In genomic region chr6:11894212-11894611, GRCh38 we compare ENCODE assay signal across 24 cellular contexts.
DNase-seq lines count a peak whose midpoint lies in the region; ATAC-seq, FAIRE-seq and TF ChIP-seq lines count a peak whose summit lies in the region.
"Had no signal": no experiment of that assay in that cellular context is flagged by ENCODE, and none has a peak within 500 bp of the region (broad histone marks: within the 10 kb centered on the region; RNA-seq: fewer than 3 reads in every experiment).

No MANE protein-coding gene starts in this region.

- H3K9me3 Mint-ChIP-seq in activated CD4-positive, alpha-beta T cell treated with anti-CD3 and anti-CD28 coated beads, Interleukin-2, amount 10 ng/mL, durations not matched to agents 24 days and 14 days: peaks cover 3% of the 10 kb centered on the region

- no peak for TF ChIP-seq RAD21 in K562 (CRISPR knock-in tag; conservative IDR thresholded peaks at IDR 0.05 in 1 of 2, IDR thresholded peaks at IDR 0.05 in 1 of 2)

- no peaks in the 10 kb centered on the region for H3K9me1 ChIP-seq in K562 (ENCODE audit: control insufficient read depth, insufficient read depth, low read length)

- H3K4me1 Mint-ChIP-seq in activated CD4-positive, alpha-beta T cell treated with anti-CD3 and anti-CD28 coated beads, Interleukin-2, amount 10 ng/mL, durations not matched to agents 24 days and 14 days: no peaks in the 10 kb centered on the region
- H3K4me1 Mint-ChIP-seq: CD14-positive monocyte; CD4-positive, alpha-beta memory T cell; CD4-positive, CD25-positive, alpha-beta regulatory T cell; CD8-positive, alpha-beta memory T cell had no signal

- no peaks in the 10 kb centered on the region; a peak in 2 of 5 replicates for H3K4me1 ChIP-seq in K562 (replicated peaks in 1 of 2; ENCODE audit: control insufficient read depth in 2 of 2, insufficient read depth in 2 of 2, low read length in 2 of 2)
- H3K4me1 ChIP-seq: A549, BE2C, BLaER1 had no signal

- in situ Hi-C loops in K562 (cut with MboI): no loop called here

- H3K4me3 Mint-ChIP-seq in activated CD4-positive, alpha-beta T cell treated with anti-CD3 and anti-CD28 coated beads, Interleukin-2, amount 10 ng/mL, durations not matched to agents 24 days and 14 days: no peak overlapping the region
- H3K4me3 Mint-ChIP-seq: CD4-positive, alpha-beta memory T cell; CD4-positive, CD25-positive, alpha-beta regulatory T cell; CD8-positive, alpha-beta memory T cell had no signal

- FAIRE-seq in K562 (lab: Jason Lieb, UNC): peak; percentile 29
- FAIRE-seq: A549, GM12878, GM18507 had no signal

- H3K27ac ChIP-seq in K562 (ENCODE audit: extremely low read depth, low read depth, low read length): no peak overlapping the region
- H3K27ac ChIP-seq: 22Rv1, A549, BLaER1 had no signal

- CTCF ChIA-PET in K562 (lab: Yijun Ruan, JAX; ENCODE audit: low intra/inter-chr PET ratio): no interaction called here

- H3K27me3 Mint-ChIP-seq in activated CD4-positive, alpha-beta T cell treated with anti-CD3 and anti-CD28 coated beads, Interleukin-2, amount 10 ng/mL, durations not matched to agents 24 days and 14 days: peaks cover 7% of the 10 kb centered on the region
- H3K27me3 Mint-ChIP-seq: CD4-positive, alpha-beta memory T cell had no signal

- TF ChIP-seq POLR2A in K562 (conservative IDR thresholded peaks at IDR 0.05): no peak

- peak; percentile 79 for ATAC-seq in K562
- ATAC-seq: A549, GM12878 had no signal

- H3K9ac ChIP-seq in K562 (ENCODE audit: insufficient read depth in 1 of 2, low read depth in 2 of 2, low read length in 2 of 2): no peak overlapping the region; a peak in 1 of 4 replicates
- H3K9ac ChIP-seq: BLaER1 had no signal

- BruUV-seq in K562 (replicated peaks; lab: Mats Ljungman, UMichigan): no TSS peak

- H3K4me3 ChIP-seq in K562: no peak overlapping the region
- H3K4me3 ChIP-seq: A549, BLaER1, GM12878 had no signal

- intact Hi-C loops in activated CD4-positive, alpha-beta T cell treated with anti-CD3 and anti-CD28 coated beads, Interleukin-2, amount 10 ng/mL, durations not matched to agents 24 days and 14 days (cut with micrococcal nuclease): no loop called here
- intact Hi-C loops in K562 (cut with micrococcal nuclease): no loop called here

- no peaks in the 10 kb centered on the region for H3K36me3 Mint-ChIP-seq in activated CD4-positive, alpha-beta T cell treated with anti-CD3 and anti-CD28 coated beads, Interleukin-2, amount 10 ng/mL, durations not matched to agents 24 days and 14 days (ENCODE audit: low read depth)
- H3K36me3 Mint-ChIP-seq: CD14-positive monocyte; CD4-positive, alpha-beta memory T cell; CD4-positive, CD25-positive, alpha-beta regulatory T cell; CD8-positive, alpha-beta memory T cell had no signal

- H3K27ac Mint-ChIP-seq in activated CD4-positive, alpha-beta T cell treated with anti-CD3 and anti-CD28 coated beads, Interleukin-2, amount 10 ng/mL, durations not matched to agents 24 days and 14 days: no peak overlapping the region
- H3K27ac Mint-ChIP-seq: CD14-positive monocyte; CD4-positive, CD25-positive, alpha-beta regulatory T cell had no signal

- peak overlapping the region; percentile 34; the same call in 1 of the 2 replicates for H2AFZ ChIP-seq in K562 (ENCODE audit: low read depth, low read length)

- no peaks in the 10 kb centered on the region for H3K79me2 ChIP-seq in K562 (ENCODE audit: control insufficient read depth, insufficient read depth, low read length)

- no peak overlapping the region for H3K4me2 ChIP-seq in K562 (ENCODE audit: insufficient read depth, low read length)
- H3K4me2 ChIP-seq: A549, BLaER1 had no signal

- WGBS in K562 (ENCODE audit: insufficient coverage, low coverage, missing lambda C conversion rate): 50% methylated on average over 1 of the region's 1 CpG

- peaks cover 1% of the 10 kb centered on the region; the same call in 1 of the 2 replicates for H3K9me3 ChIP-seq in K562 (replicated peaks; ENCODE audit: control insufficient read depth, insufficient read depth, low read depth, low read length)
- H3K9me3 ChIP-seq: A549, BE2C, BLaER1 had no signal

- H3K27me3 ChIP-seq in K562 (ENCODE audit: control insufficient read depth in 2 of 2, insufficient read depth in 2 of 2, low read length in 2 of 2): no peaks in the 10 kb centered on the region
- H3K27me3 ChIP-seq: BE2C, BLaER1 had no signal

- POLR2A ChIA-PET in K562 (lab: Yijun Ruan, JAX): interaction anchor here (1.1 kb wide), 1 partner anchor 20 kb away, joined by 4 read pairs; no protein-coding TSS in a partner anchor

- TF ChIP-seq CTCF in K562 (IDR thresholded peaks at IDR 0.05 in 2 of 3, conservative IDR thresholded peaks at IDR 0.05 in 1 of 3; ENCODE audit: insufficient read depth in 2 of 3, low read depth in 1 of 3, low read length in 3 of 3): no peak

- no peaks in the 10 kb centered on the region for H4K20me1 ChIP-seq in K562 (replicated peaks; ENCODE audit: control insufficient read depth, insufficient read depth, low read length)
- H4K20me1 ChIP-seq: BLaER1 had no signal

- DNase-seq in activated CD4-positive, alpha-beta T cell treated with anti-CD3 and anti-CD28 coated beads, Interleukin-2, amount 10 ng/mL, durations not matched to agents 24 days and 14 days: peak; percentile 27
- DNase-seq in activated CD4-positive, alpha-beta T cell treated with anti-CD3 and anti-CD28 coated beads, Interleukin-2, amount 50 U/mL, for 4 hours: no peak
- DNase-seq in K562 (ENCODE audit: extremely low read depth in 1 of 4, low spot score in 3 of 4) (peak in 1 of 4 experiments; percentile 42), AG08395 (ENCODE audit: low spot score) (no peak)
- no peak for DNase-seq in stimulated activated CD4-positive, alpha-beta T cell treated with anti-CD3 and anti-CD28 coated beads, Interleukin-4, amount 100 ng/mL, for 1 hour
- DNase-seq: BE2C; C1 segment of cervical spinal cord; CD4-positive, alpha-beta memory T cell; CD4-positive, CD25-positive, alpha-beta regulatory T cell; CD8-positive, alpha-beta memory T cell; COR-L47; DMS 273 treated with DMSO at 0.1 percent for 48 hours; DMS153; DMS53; DMS79; DND-41; EL; GDM1 had no signal

- TF ChIP-seq EP300 in K562 (IDR thresholded peaks at IDR 0.05; ENCODE audit: low read length): peak; percentile 40; the same call in 1 of the 2 replicates

- H3K36me3 ChIP-seq in K562 (ENCODE audit: control insufficient read depth, insufficient read depth, low read length): no peaks in the 10 kb centered on the region
- H3K36me3 ChIP-seq: BE2C, BLaER1 had no signal

TF ChIP-seq in K562, 482 proteins besides CTCF, POLR2A, EP300 and RAD21:
- TF ChIP-seq GATAD2A (IDR thresholded peaks at IDR 0.05) (no peak), ARID1B (IDR thresholded peaks at IDR 0.05) (peak; percentile 63), SRSF1 (IDR thresholded peaks at IDR 0.05; ENCODE audit: low read depth, low read length) (no peak), ZNF274 (IDR thresholded peaks at IDR 0.05; ENCODE audit: borderline replicate concordance, low read depth, low read length) (no peak), BHLHE40 (IDR thresholded peaks at IDR 0.05; ENCODE audit: low read length) (peak; percentile 46), TEAD4 (IDR thresholded peaks at IDR 0.05; ENCODE audit: low read length) (peak; percentile 31; the same call in 1 of the 2 replicates), TEAD4 (CRISPR knock-in tag; IDR thresholded peaks at IDR 0.05; ENCODE audit: borderline replicate concordance) (no peak), CBFA2T3 (IDR thresholded peaks at IDR 0.05) (peak; percentile 66), NR2C1 (IDR thresholded peaks at IDR 0.05) (no peak), NR2C1 (tag; IDR thresholded peaks at IDR 0.05) (no peak), KDM1A (IDR thresholded peaks at IDR 0.05) (peak; percentile 61 to 63), RCOR1 (IDR thresholded peaks at IDR 0.05; ENCODE audit: borderline replicate concordance in 1 of 2, low read depth in 2 of 2, low read length in 2 of 2) (peak; percentile 18 to 51; a peak in 1 of 4 replicates), ZNF518B (CRISPR knock-in tag; IDR thresholded peaks at IDR 0.05) (no peak), CEBPG (CRISPR knock-in tag; IDR thresholded peaks at IDR 0.05) (no peak), CEBPG (tag; conservative IDR thresholded peaks at IDR 0.05 in 1 of 2, IDR thresholded peaks at IDR 0.05 in 1 of 2) (no peak), DPF2 (IDR thresholded peaks at IDR 0.05) (peak; percentile 31; the same call in 1 of the 2 replicates), POU5F1 (IDR thresholded peaks at IDR 0.05; ENCODE audit: borderline replicate concordance, low read depth, low read length, partially characterized antibody) (no peak), TCF3 (CRISPR knock-in tag; IDR thresholded peaks at IDR 0.05) (peak; percentile 55), ZNF589 (CRISPR knock-in tag; IDR thresholded peaks at IDR 0.05; ENCODE audit: low read depth) (no peak), SOX6 (IDR thresholded peaks at IDR 0.05) (peak; percentile 87), HMG20A (CRISPR knock-in tag; conservative IDR thresholded peaks at IDR 0.05) (no peak), FOXA1 (IDR thresholded peaks at IDR 0.05; ENCODE audit: borderline replicate concordance) (no peak)
